Comparison of ENCODE assay signal across 8 cellular contexts in genomic region chr19:50226536-50226935, GRCh38. TPM values are rescaled to one million over a fixed set of nuclear protein-coding genes. Genes with fewer than 3 reads are reported as not detected.
"Had no signal": no experiment of that assay in that cellular context is flagged by ENCODE, and none has a peak within 500 bp of the region (broad histone marks: within the 10 kb centered on the region; RNA-seq: fewer than 3 reads in every experiment).

No MANE protein-coding gene starts in this region.

- FAIRE-seq: HTR-8/SVneo, K562 had no signal

- DNase-seq: IMR-90, KBM-7, KG1 had no signal

- H3K4me3 ChIP-seq: K562 had no signal

- ATAC-seq: K562 had no signal

- H3K27ac ChIP-seq: HL-60 had no signal

RNA-seq across cellular contexts. Expression of gene MYH14, which starts 23.1 kb away (rescaled TPM):
- total RNA-seq: HT1080, IMR-90 had no signal
- polyA plus RNA-seq: IgD-negative memory B cell, IMR-90 had no signal
